In genomic region chr17:16991349-16992009, GRCh38 we compare ENCODE assay signal across 8 cellular contexts.
DNase-seq lines count a peak whose midpoint lies in the region; ATAC-seq lines count a peak whose summit lies in the region.

No MANE protein-coding gene starts in this region.

- no peak for ATAC-seq in HG03460 (IDR thresholded peaks at IDR 0.05; ENCODE audit: unreplicated experiment)

- peak; percentile 11 to 35 for DNase-seq in NCI-H2081 (lab: John Stamatoyannopoulos, UW)
- DNase-seq in NCI-H2081 treated with DMSO at 0.1 percent for 48 hours (lab: John Stamatoyannopoulos, UW), result no peak
- peak; percentile 12 for DNase-seq in NCI-H2029 (lab: John Stamatoyannopoulos, UW)
- DNase-seq in activated CD4-positive, alpha-beta T cell treated with anti-CD3 and anti-CD28 coated beads for 1 hour, result peak; percentile 71
- peak; percentile 71 for DNase-seq in central memory CD4-positive, alpha-beta T cell
- peak; percentile 75 for DNase-seq in kidney tubule cell (ENCODE audit: low spot score)
- DNase-seq in stimulated activated CD4-positive, alpha-beta T cell treated with anti-CD3 and anti-CD28 coated beads, Interleukin-2, amount 100 ng/mL, for 48 hours, result peak; percentile 84 to 85
